Comparison of ENCODE assay signal across 8 cellular contexts in genomic region chrX:152926279-152926678, GRCh38. TPM values are rescaled to one million over a fixed set of nuclear protein-coding genes. Genes with fewer than 3 reads are reported as not detected.
DNase-seq lines count a peak whose midpoint lies in the region; ATAC-seq and TF ChIP-seq lines count a peak whose summit lies in the region.

No MANE protein-coding gene starts in this region.

- ATAC-seq in GM18870 (IDR thresholded peaks at IDR 0.05; ENCODE audit: unreplicated experiment) (peak; percentile 65), HG03442 (IDR thresholded peaks at IDR 0.05; ENCODE audit: unreplicated experiment) (peak; percentile 86)

- TF ChIP-seq CTCF in epithelial cell of proximal tubule (conservative IDR thresholded peaks at IDR 0.05; ENCODE audit: low read depth, low read length): peak; percentile 60
- TF ChIP-seq CTCF in osteoblast (IDR thresholded peaks at IDR 0.05; ENCODE audit: extremely low read depth, low read depth, low read length): peak; percentile 63
- peak in 1 of 3 experiments; percentile 9 for TF ChIP-seq CTCF in vagina (IDR thresholded peaks at IDR 0.05)

- no peak overlapping the region for H3K9ac ChIP-seq in BLaER1 treated with 17β-estradiol and CSF1 and Interleukin-3, amounts not matched to agents 10 nM and 100 nM

- H3K27me3 ChIP-seq in BLaER1 treated with 17β-estradiol and CSF1 and Interleukin-3, amounts not matched to agents 10 nM and 100 nM: peaks cover 88 to 100% (median 99%) of the 10 kb centered on the region in 11 experiments
- H3K27me3 ChIP-seq in osteoblast (ENCODE audit: insufficient read depth, low read length): peaks cover 3% of the 10 kb centered on the region
- H3K27me3 ChIP-seq in vagina: no peaks in the 10 kb centered on the region

- no peaks in the 10 kb centered on the region for H3K36me3 ChIP-seq in BLaER1 treated with 17β-estradiol and CSF1 and Interleukin-3, amounts not matched to agents 10 nM and 100 nM
- H3K36me3 ChIP-seq in osteoblast (ENCODE audit: insufficient read depth, low read length): no peaks in the 10 kb centered on the region
- no peaks in the 10 kb centered on the region for H3K36me3 ChIP-seq in vagina

- DNase-seq in NCI-H748 (lab: John Stamatoyannopoulos, UW; ENCODE audit: unreplicated experiment) (peak; percentile 50), epithelial cell of proximal tubule (ENCODE audit: low read depth) (no peak), osteoblast (ENCODE audit: insufficient read length, low spot score, missing footprints) (peak; percentile 94), vagina (ENCODE audit: extremely low spot score in 2 of 2) (no peak)
- DNase-seq in activated CD8-positive, alpha-beta memory T cell treated with anti-CD3 and anti-CD28 coated beads, Interleukin-2, amount 50 U/mL, for 1 hour (ENCODE audit: extremely low read depth): peak; percentile 25

- H3K27ac ChIP-seq in BLaER1 treated with 17β-estradiol and CSF1 and Interleukin-3, amounts not matched to agents 10 nM and 100 nM: no peak overlapping the region
- H3K27ac ChIP-seq in osteoblast (ENCODE audit: low read depth, low read length) (no peak overlapping the region), vagina (no peak overlapping the region)

- H3K9me3 ChIP-seq in BLaER1 treated with 17β-estradiol and CSF1 and Interleukin-3, amounts not matched to agents 10 nM and 100 nM (replicated peaks in 1 of 11): no peaks in the 10 kb centered on the region
- H3K9me3 ChIP-seq in osteoblast (ENCODE audit: low read depth, low read length) (no peaks in the 10 kb centered on the region), vagina (no peaks in the 10 kb centered on the region)

- H3K4me1 ChIP-seq in BLaER1 treated with 17β-estradiol and CSF1 and Interleukin-3, amounts not matched to agents 10 nM and 100 nM: peaks cover 4 to 20% (median 12%) of the 10 kb centered on the region in 10 experiments; a peak in 15 of 20 replicates
- H3K4me1 ChIP-seq in osteoblast (ENCODE audit: insufficient read depth, low read length) (no peaks in the 10 kb centered on the region), vagina (no peaks in the 10 kb centered on the region)

- peak overlapping the region in 7 of 11 experiments; percentile 11 to 40 (median 28); a peak in 7 of 22 replicates for H3K4me2 ChIP-seq in BLaER1 treated with 17β-estradiol and CSF1 and Interleukin-3, amounts not matched to agents 10 nM and 100 nM
- no peak overlapping the region for H3K4me2 ChIP-seq in osteoblast (ENCODE audit: insufficient read depth, low read length)

- H3K79me2 ChIP-seq in osteoblast (ENCODE audit: insufficient read depth, low read length): no peaks in the 10 kb centered on the region

- H2AFZ ChIP-seq in osteoblast (ENCODE audit: low read length): no peak overlapping the region

- peaks cover 0 to 56% (median 9%) of the 10 kb centered on the region in 11 experiments; a peak in 11 of 22 replicates for H4K20me1 ChIP-seq in BLaER1 treated with 17β-estradiol and CSF1 and Interleukin-3, amounts not matched to agents 10 nM and 100 nM
- H4K20me1 ChIP-seq in osteoblast (ENCODE audit: insufficient read depth, low read length): no peaks in the 10 kb centered on the region

- no peak for TF ChIP-seq POLR2A in vagina (IDR thresholded peaks at IDR 0.05)

- intact Hi-C loops in vagina (cut with DNase I): no loop called here

- no peak overlapping the region for H3K4me3 ChIP-seq in BLaER1 treated with 17β-estradiol and CSF1 and Interleukin-3, amounts not matched to agents 10 nM and 100 nM
- H3K4me3 ChIP-seq in epithelial cell of proximal tubule (ENCODE audit: low read depth, low read length) (no peak overlapping the region), osteoblast (ENCODE audit: insufficient read depth, low read length) (no peak overlapping the region), vagina (no peak overlapping the region)

RNA-seq across cellular contexts. Expression of gene ZNF185, which starts 28.4 kb away (rescaled TPM):
- 14.4 and 41.6 TPM in 2 replicates for total RNA-seq in epithelial cell of proximal tubule
- 1.1 and 1.2 TPM in 2 replicates for total RNA-seq in osteoblast
- total RNA-seq in vagina: 98.2 TPM

Comparison
In these comparisons a context has a peak if more than half of its experiments do, and no peak if none do; other contexts are left out.
1. DNase-seq: peak in NCI-H748 (single experiment), activated CD8-positive, alpha-beta memory T cell treated with anti-CD3 and anti-CD28 coated beads, Interleukin-2, amount 50 U/mL, for 1 hour (single experiment) and osteoblast (single experiment); none in epithelial cell of proximal tubule (single experiment) and vagina (0 of 2).